Comparison of ENCODE assay signal across 9 cellular contexts in genomic region chr5:1007681-1008450, GRCh38. TPM values are rescaled to one million over a fixed set of nuclear protein-coding genes. Genes with fewer than 3 reads are reported as not detected.
DNase-seq lines count a peak whose midpoint lies in the region; ATAC-seq and TF ChIP-seq lines count a peak whose summit lies in the region.
"Had no signal": no experiment of that assay in that cellular context is flagged by ENCODE, and none has a peak within 500 bp of the region (broad histone marks: within the 10 kb centered on the region; RNA-seq: fewer than 3 reads in every experiment).

No MANE protein-coding gene starts in this region.

- in situ Hi-C loops in GM13976 (cut with MboI; ENCODE audit: low sequenced_read_pairs, unreplicated experiment), result no loop called here

- DNase-seq in activated CD4-positive, alpha-beta memory T cell treated with anti-CD3 and anti-CD28 coated beads, Interleukin-2, amount 10 ng/mL, durations not matched to agents 7 days and 5 days, result no peak
- DNase-seq in activated CD4-positive, alpha-beta memory T cell treated with anti-CD3 and anti-CD28 coated beads for 36 hours, result no peak
- DNase-seq in SW480 (ENCODE audit: low spot score) (peak; percentile 71), left ventricle myocardium superior (peak; percentile 44), GM13976 (ENCODE audit: low spot score) (no peak)
- no peak for DNase-seq in stimulated activated effector memory CD8-positive, alpha-beta T cell treated with anti-CD3 and anti-CD28 coated beads, Interleukin-12 subunit alpha, Interleukin-12 subunit beta, amount 100 ng/mL, for 72 hours (ENCODE audit: low spot score in 2 of 2)
- DNase-seq: NCI-H510A had no signal

- no peaks in the 10 kb centered on the region for H3K9me3 Mint-ChIP-seq in activated CD4-positive, alpha-beta memory T cell treated with anti-CD3 and anti-CD28 coated beads, Interleukin-2, amount 10 ng/mL, durations not matched to agents 7 days and 5 days
- no peaks in the 10 kb centered on the region for H3K9me3 Mint-ChIP-seq in activated CD4-positive, alpha-beta memory T cell treated with anti-CD3 and anti-CD28 coated beads for 36 hours
- no peaks in the 10 kb centered on the region for H3K9me3 Mint-ChIP-seq in stimulated activated effector memory CD8-positive, alpha-beta T cell treated with anti-CD3 and anti-CD28 coated beads, Interleukin-12 subunit alpha, Interleukin-12 subunit beta, amount 100 ng/mL, for 72 hours

- H3K27me3 Mint-ChIP-seq in activated CD4-positive, alpha-beta memory T cell treated with anti-CD3 and anti-CD28 coated beads, Interleukin-2, amount 10 ng/mL, durations not matched to agents 7 days and 5 days, result peaks cover 53% of the 10 kb centered on the region
- peaks cover 59% of the 10 kb centered on the region for H3K27me3 Mint-ChIP-seq in activated CD4-positive, alpha-beta memory T cell treated with anti-CD3 and anti-CD28 coated beads for 36 hours

- ATAC-seq in left ventricle myocardium superior (no peak), HG03520 (IDR thresholded peaks at IDR 0.05; ENCODE audit: unreplicated experiment) (no peak), GM21381 (IDR thresholded peaks at IDR 0.05; ENCODE audit: unreplicated experiment) (no peak)
- ATAC-seq in stimulated activated effector memory CD8-positive, alpha-beta T cell treated with anti-CD3 and anti-CD28 coated beads, Interleukin-12 subunit alpha, Interleukin-12 subunit beta, amount 100 ng/mL, for 72 hours, result no peak

- intact Hi-C loops in activated CD4-positive, alpha-beta memory T cell treated with anti-CD3 and anti-CD28 coated beads for 36 hours (cut with micrococcal nuclease), result no loop called here
- intact Hi-C loops in left ventricle myocardium superior (cut with micrococcal nuclease), result no loop called here

- POLR2A ChIA-PET in activated CD4-positive, alpha-beta memory T cell treated with anti-CD3 and anti-CD28 coated beads, Interleukin-2, amount 10 ng/mL, durations not matched to agents 7 days and 5 days (lab: Charles Lee), result interaction anchor here (1.3 kb wide), 1 partner anchor 13 kb away, joined by 5 read pairs; no protein-coding TSS in a partner anchor
- POLR2A ChIA-PET in activated CD4-positive, alpha-beta memory T cell treated with anti-CD3 and anti-CD28 coated beads for 36 hours (lab: Charles Lee), result no interaction called here

- peak overlapping the region; percentile 46 for H3K4me3 Mint-ChIP-seq in activated CD4-positive, alpha-beta memory T cell treated with anti-CD3 and anti-CD28 coated beads, Interleukin-2, amount 10 ng/mL, durations not matched to agents 7 days and 5 days
- no peak overlapping the region for H3K4me3 Mint-ChIP-seq in activated CD4-positive, alpha-beta memory T cell treated with anti-CD3 and anti-CD28 coated beads for 36 hours
- peak overlapping the region; percentile 49 for H3K4me3 Mint-ChIP-seq in stimulated activated effector memory CD8-positive, alpha-beta T cell treated with anti-CD3 and anti-CD28 coated beads, Interleukin-12 subunit alpha, Interleukin-12 subunit beta, amount 100 ng/mL, for 72 hours

- CTCF ChIA-PET in activated CD4-positive, alpha-beta memory T cell treated with anti-CD3 and anti-CD28 coated beads, Interleukin-2, amount 10 ng/mL, durations not matched to agents 7 days and 5 days (lab: Charles Lee), result interaction anchor here (0.7 to 2.1 kb wide), 7 partner anchors 11 to 131 kb away, joined by 3 to 6 read pairs (median 3); no protein-coding TSS in a partner anchor
- CTCF ChIA-PET in activated CD4-positive, alpha-beta memory T cell treated with anti-CD3 and anti-CD28 coated beads for 36 hours (lab: Charles Lee), result interaction anchor here (0.7 to 3.2 kb wide), 2 partner anchors 9 to 84 kb away, joined by 3 to 11 read pairs; no protein-coding TSS in a partner anchor

- H3K4me1 Mint-ChIP-seq in activated CD4-positive, alpha-beta memory T cell treated with anti-CD3 and anti-CD28 coated beads, Interleukin-2, amount 10 ng/mL, durations not matched to agents 7 days and 5 days, result peaks cover 36% of the 10 kb centered on the region
- H3K4me1 Mint-ChIP-seq in activated CD4-positive, alpha-beta memory T cell treated with anti-CD3 and anti-CD28 coated beads for 36 hours (ENCODE audit: low read depth), result peaks cover 21% of the 10 kb centered on the region
- H3K4me1 Mint-ChIP-seq in stimulated activated effector memory CD8-positive, alpha-beta T cell treated with anti-CD3 and anti-CD28 coated beads, Interleukin-12 subunit alpha, Interleukin-12 subunit beta, amount 100 ng/mL, for 72 hours, result peaks cover 24% of the 10 kb centered on the region

- TF ChIP-seq CTCF in GM13976 (IDR thresholded peaks at IDR 0.05; ENCODE audit: borderline replicate concordance, control extremely low read depth, extremely low read depth, insufficient read depth, missing control alignments), result no peak

- no peaks in the 10 kb centered on the region for H3K36me3 Mint-ChIP-seq in activated CD4-positive, alpha-beta memory T cell treated with anti-CD3 and anti-CD28 coated beads, Interleukin-2, amount 10 ng/mL, durations not matched to agents 7 days and 5 days (ENCODE audit: low read depth)
- no peaks in the 10 kb centered on the region for H3K36me3 Mint-ChIP-seq in activated CD4-positive, alpha-beta memory T cell treated with anti-CD3 and anti-CD28 coated beads for 36 hours
- no peaks in the 10 kb centered on the region for H3K36me3 Mint-ChIP-seq in stimulated activated effector memory CD8-positive, alpha-beta T cell treated with anti-CD3 and anti-CD28 coated beads, Interleukin-12 subunit alpha, Interleukin-12 subunit beta, amount 100 ng/mL, for 72 hours

- H3K27ac Mint-ChIP-seq in activated CD4-positive, alpha-beta memory T cell treated with anti-CD3 and anti-CD28 coated beads, Interleukin-2, amount 10 ng/mL, durations not matched to agents 7 days and 5 days, result no peak overlapping the region
- no peak overlapping the region for H3K27ac Mint-ChIP-seq in activated CD4-positive, alpha-beta memory T cell treated with anti-CD3 and anti-CD28 coated beads for 36 hours
- no peak overlapping the region for H3K27ac Mint-ChIP-seq in stimulated activated effector memory CD8-positive, alpha-beta T cell treated with anti-CD3 and anti-CD28 coated beads, Interleukin-12 subunit alpha, Interleukin-12 subunit beta, amount 100 ng/mL, for 72 hours

RNA-seq across cellular contexts. Expression of gene NKD2, which starts 0.7 kb away (rescaled TPM):
- 1 to 10 TPM; 3.6 to 3.7 TPM for total RNA-seq in activated CD4-positive, alpha-beta memory T cell treated with anti-CD3 and anti-CD28 coated beads, Interleukin-2, amount 10 ng/mL, durations not matched to agents 7 days and 5 days
- 1 to 10 TPM in 1 of 2 experiments, under 1 TPM in 1; 0.41 to 1.1 TPM for total RNA-seq in activated CD4-positive, alpha-beta memory T cell treated with anti-CD3 and anti-CD28 coated beads for 36 hours
- total RNA-seq in left ventricle myocardium superior, result 3.4 TPM

Comparison
In these comparisons a context has a peak if more than half of its experiments do, and no peak if none do; other contexts are left out.
1. DNase-seq: peak in SW480 (single experiment) and left ventricle myocardium superior (single experiment); none in activated CD4-positive, alpha-beta memory T cell treated with anti-CD3 and anti-CD28 coated beads, Interleukin-2, amount 10 ng/mL, durations not matched to agents 7 days and 5 days (single experiment), activated CD4-positive, alpha-beta memory T cell treated with anti-CD3 and anti-CD28 coated beads for 36 hours (single experiment), stimulated activated effector memory CD8-positive, alpha-beta T cell treated with anti-CD3 and anti-CD28 coated beads, Interleukin-12 subunit alpha, Interleukin-12 subunit beta, amount 100 ng/mL, for 72 hours (0 of 2) and GM13976 (single experiment).